Comparison of ENCODE assay signal across 13 cellular contexts in genomic region chr10:103881420-103882284, GRCh38. TPM values are rescaled to one million over a fixed set of nuclear protein-coding genes. Genes with fewer than 3 reads are reported as not detected.
DNase-seq lines count a peak whose midpoint lies in the region; TF ChIP-seq lines count a peak whose summit lies in the region.
"Had no signal": no experiment of that assay in that cellular context is flagged by ENCODE, and none has a peak within 500 bp of the region (broad histone marks: within the 10 kb centered on the region; RNA-seq: fewer than 3 reads in every experiment).

No MANE protein-coding gene starts in this region.

- H3K9me3 ChIP-seq in esophagus squamous epithelium (no peaks in the 10 kb centered on the region), Peyer's patch (no peaks in the 10 kb centered on the region)
- H3K9me3 ChIP-seq: SJSA1 had no signal

- TF ChIP-seq POLR2A in esophagus squamous epithelium (IDR thresholded peaks at IDR 0.05) (peak in 2 of 4 donors; percentile 21 to 30), Peyer's patch (IDR thresholded peaks at IDR 0.05) (no peak)

- H3K27me3 ChIP-seq in esophagus squamous epithelium (no peaks in the 10 kb centered on the region), Peyer's patch (no peaks in the 10 kb centered on the region)
- H3K27me3 ChIP-seq: SJSA1 had no signal

- DNase-seq in NCI-H146 treated with DMSO at 0.1 percent for 48 hours (lab: John Stamatoyannopoulos, UW; ENCODE audit: unreplicated experiment) (peak; percentile 28), NCI-H510A treated with DMSO at 0.1 percent for 48 hours (lab: John Stamatoyannopoulos, UW) (peak; percentile 33), esophagus squamous epithelium (lab: John Stamatoyannopoulos, UW) (no peak), putamen (ENCODE audit: low spot score) (peak; percentile 74), retina (no peak), Peyer's patch (no peak)
- no peak for DNase-seq in activated naive CD4-positive, alpha-beta T cell treated with anti-CD3 and anti-CD28 coated beads for 36 hours
- DNase-seq: natural killer cell, NCI-H187, WERI-Rb-1 had no signal

- H3K4me1 ChIP-seq in esophagus squamous epithelium, result peaks cover 3 to 86% (median 25%) of the 10 kb centered on the region in 3 donors
- no peaks in the 10 kb centered on the region for H3K4me1 ChIP-seq in Peyer's patch
- H3K4me1 ChIP-seq: SJSA1 had no signal

- H3K4me3 ChIP-seq in esophagus squamous epithelium (no peak overlapping the region), Peyer's patch (no peak overlapping the region)
- H3K4me3 ChIP-seq: SJSA1 had no signal

- CTCF ChIA-PET in activated naive CD4-positive, alpha-beta T cell treated with anti-CD3 and anti-CD28 coated beads for 36 hours (lab: Charles Lee), result interaction anchor here (0.6 kb wide), 1 partner anchor 317 kb away, joined by 3 read pairs; no protein-coding TSS in a partner anchor

- no peak overlapping the region for H3K4me3 Mint-ChIP-seq in activated naive CD4-positive, alpha-beta T cell treated with anti-CD3 and anti-CD28 coated beads for 36 hours
- H3K4me3 Mint-ChIP-seq: CD14-positive monocyte, natural killer cell had no signal

- H3K27ac ChIP-seq in esophagus squamous epithelium (peak overlapping the region; percentile 82 to 90 (median 84)), Peyer's patch (no peak overlapping the region)
- H3K27ac ChIP-seq: SJSA1, WERI-Rb-1 had no signal

- H3K27me3 Mint-ChIP-seq in activated naive CD4-positive, alpha-beta T cell treated with anti-CD3 and anti-CD28 coated beads for 36 hours (ENCODE audit: low read depth), result no peaks in the 10 kb centered on the region

- intact Hi-C loops in esophagus squamous epithelium (cut with DNase I), result no loop called here
- intact Hi-C loops in activated naive CD4-positive, alpha-beta T cell treated with anti-CD3 and anti-CD28 coated beads for 36 hours (cut with micrococcal nuclease), result no loop called here

- no peaks in the 10 kb centered on the region for H3K9me3 Mint-ChIP-seq in activated naive CD4-positive, alpha-beta T cell treated with anti-CD3 and anti-CD28 coated beads for 36 hours
- H3K9me3 Mint-ChIP-seq: activated naive CD4-positive, alpha-beta T cell treated with anti-CD3 and anti-CD28 coated beads, Interleukin-2, amount 50 U/mL, for 72 hours; CD14-positive monocyte; natural killer cell had no signal

- WGBS in esophagus squamous epithelium, 2 donors, result 45 to 64% methylated on average over 14 to 15 of the region's 15 CpGs

- TF ChIP-seq CTCF in esophagus squamous epithelium (IDR thresholded peaks at IDR 0.05), result no peak
- no peak for TF ChIP-seq CTCF in Peyer's patch (IDR thresholded peaks at IDR 0.05)

- H3K36me3 Mint-ChIP-seq in activated naive CD4-positive, alpha-beta T cell treated with anti-CD3 and anti-CD28 coated beads for 36 hours (ENCODE audit: low read depth), result peaks cover 35% of the 10 kb centered on the region

- H3K36me3 ChIP-seq in esophagus squamous epithelium, result peaks cover 0 to 89% (median 0%) of the 10 kb centered on the region in 3 donors
- peaks cover 0 to 50% (median 0%) of the 10 kb centered on the region in 3 donors for H3K36me3 ChIP-seq in Peyer's patch
- H3K36me3 ChIP-seq: SJSA1, WERI-Rb-1 had no signal

- H3K4me1 Mint-ChIP-seq in activated naive CD4-positive, alpha-beta T cell treated with anti-CD3 and anti-CD28 coated beads for 36 hours (ENCODE audit: low read depth), result no peaks in the 10 kb centered on the region
- H3K4me1 Mint-ChIP-seq: CD14-positive monocyte had no signal

- no peak overlapping the region for H3K27ac Mint-ChIP-seq in activated naive CD4-positive, alpha-beta T cell treated with anti-CD3 and anti-CD28 coated beads for 36 hours
- H3K27ac Mint-ChIP-seq: activated naive CD4-positive, alpha-beta T cell treated with anti-CD3 and anti-CD28 coated beads, Interleukin-2, amount 50 U/mL, for 72 hours; CD14-positive monocyte; natural killer cell had no signal

RNA-seq across cellular contexts. Expression of gene SH3PXD2A, which starts 26.3 kb away (rescaled TPM):
- total RNA-seq in esophagus squamous epithelium (10 to 100 TPM; 25.1 to 57.8 (median 42.7) TPM), Peyer's patch (10 to 100 TPM; 12.1 to 68.5 (median 21.7) TPM)
- total RNA-seq in activated naive CD4-positive, alpha-beta T cell treated with anti-CD3 and anti-CD28 coated beads for 36 hours, result 1 to 10 TPM; 7.8 to 8.5 TPM

RNA-seq across cellular contexts. Expression of gene STN1, which starts 36.3 kb away (rescaled TPM):
- total RNA-seq in esophagus squamous epithelium (10 to 100 TPM; 20.4 to 52.8 (median 32.5) TPM), Peyer's patch (10 to 100 TPM in 3 of 4 donors, 1 to 10 TPM in 1; 9.5 to 37.1 (median 18.5) TPM)
- 10 to 100 TPM; 53.3 to 54.8 TPM for total RNA-seq in activated naive CD4-positive, alpha-beta T cell treated with anti-CD3 and anti-CD28 coated beads for 36 hours

Comparison
In these comparisons a context has a peak if more than half of its experiments do, and no peak if none do; other contexts are left out.
1. DNase-seq: peak in NCI-H146 treated with DMSO at 0.1 percent for 48 hours (single experiment), NCI-H510A treated with DMSO at 0.1 percent for 48 hours (single experiment) and putamen (single experiment); none in esophagus squamous epithelium (single experiment), retina (single experiment), activated naive CD4-positive, alpha-beta T cell treated with anti-CD3 and anti-CD28 coated beads for 36 hours (single experiment) and Peyer's patch (0 of 3).
2. H3K27ac ChIP-seq: peak in esophagus squamous epithelium (4 of 4); none in Peyer's patch (0 of 4).